In genomic region chr1:185813401-185813979, GRCh38 we compare ENCODE assay signal across 8 cellular contexts.
DNase-seq lines count a peak whose midpoint lies in the region; ATAC-seq, FAIRE-seq and TF ChIP-seq lines count a peak whose summit lies in the region.

No MANE protein-coding gene starts in this region.

- 47% methylated on average over 2 of the region's 2 CpGs for WGBS in A549 (ENCODE audit: missing lambda C conversion rate)
- WGBS in IMR-90 (ENCODE audit: extremely low coverage in 2 of 2, insufficient read length in 1 of 2), 2 experiments, result no CpG with 5 or more reads among the region's 2 CpGs

- no peak overlapping the region for H3K9ac ChIP-seq in IMR-90 (ENCODE audit: low read depth, low read length)
- no peak overlapping the region for H3K9ac ChIP-seq in endothelial cell of umbilical vein (replicated peaks; ENCODE audit: extremely low read depth, insufficient read depth, low read length)

- no peak for TF ChIP-seq EP300 in A549 (IDR thresholded peaks at IDR 0.05)

- H3K27ac ChIP-seq in A549 (no peak overlapping the region), IMR-90 (ENCODE audit: insufficient read depth, low read length) (no peak overlapping the region), Panc1 (ENCODE audit: low read length) (no peak overlapping the region), endothelial cell of umbilical vein (ENCODE audit: insufficient read depth, low read depth, low read length) (no peak overlapping the region)

- H2AK9ac ChIP-seq in IMR-90 (replicated peaks; ENCODE audit: low read depth, low read length, poor library complexity), result no peak overlapping the region

- H2BK5ac ChIP-seq in IMR-90 (ENCODE audit: low read depth, low read length, poor library complexity, severe bottlenecking), result no peak overlapping the region

- H3K27me3 Mint-ChIP-seq in activated T-helper 1 cell treated with anti-CD3 and anti-CD28 coated beads, Interleukin-12 subunit alpha, Interleukin-12 subunit beta, Interleukin-2, Interleukin-4 antibody, amounts not matched to agents 30 ng/mL and 10 ng/mL and 1 ng/mL, durations not matched to agents 14 hours and 24 hours and 36 hours (ENCODE audit: insufficient read depth), result peaks cover 3% of the 10 kb centered on the region

- POLR2A ChIA-PET in A549 (lab: Yijun Ruan, JAX), result no interaction called here
- POLR2A ChIA-PET in IMR-90 (lab: Charles Lee; ENCODE audit: unreplicated experiment), result no interaction called here
- POLR2A ChIA-PET in Panc1 (lab: Charles Lee), result no interaction called here
- POLR2A ChIA-PET in endothelial cell of umbilical vein (lab: Charles Lee), result no interaction called here

- TF ChIP-seq RAD21 in A549 (conservative IDR thresholded peaks at IDR 0.05 in 1 of 2, IDR thresholded peaks at IDR 0.05 in 1 of 2), result peak; percentile 77
- peak; percentile 80 for TF ChIP-seq RAD21 in IMR-90 (IDR thresholded peaks at IDR 0.05; ENCODE audit: low read length)

- H3K4ac ChIP-seq in IMR-90 (ENCODE audit: low read depth, low read length), result no peak overlapping the region

- no peak overlapping the region for H2BK120ac ChIP-seq in IMR-90 (ENCODE audit: low read depth, low read length)

- no peaks in the 10 kb centered on the region for H3K36me3 Mint-ChIP-seq in activated T-helper 1 cell treated with anti-CD3 and anti-CD28 coated beads, Interleukin-12 subunit alpha, Interleukin-12 subunit beta, Interleukin-2, Interleukin-4 antibody, amounts not matched to agents 30 ng/mL and 10 ng/mL and 1 ng/mL, durations not matched to agents 14 hours and 24 hours and 36 hours (ENCODE audit: low read depth)

- peak; percentile 63 for FAIRE-seq in A549 (lab: Jason Lieb, UNC)
- FAIRE-seq in endothelial cell of umbilical vein (lab: Jason Lieb, UNC), result no peak

- H3K9me3 Mint-ChIP-seq in activated T-helper 1 cell treated with anti-CD3 and anti-CD28 coated beads, Interleukin-12 subunit alpha, Interleukin-12 subunit beta, Interleukin-2, Interleukin-4 antibody, amounts not matched to agents 30 ng/mL and 10 ng/mL and 1 ng/mL, durations not matched to agents 14 hours and 24 hours and 36 hours, result no peaks in the 10 kb centered on the region

- H2AFZ ChIP-seq in IMR-90 (replicated peaks; ENCODE audit: low read length, poor library complexity) (no peak overlapping the region), endothelial cell of umbilical vein (ENCODE audit: low read depth, low read length) (no peak overlapping the region)

- H3K23ac ChIP-seq in IMR-90 (ENCODE audit: low read depth, low read length), result no peak overlapping the region

- H3K56ac ChIP-seq in IMR-90 (ENCODE audit: extremely low read depth, insufficient read depth, low read length), result no peak overlapping the region

- no peak overlapping the region for H2BK15ac ChIP-seq in IMR-90 (ENCODE audit: low read depth, low read length)

- H3K9me3 ChIP-seq in A549, result no peaks in the 10 kb centered on the region
- no peaks in the 10 kb centered on the region for H3K9me3 ChIP-seq in IMR-90 (ENCODE audit: control insufficient read depth, insufficient read depth, low read length)
- H3K9me3 ChIP-seq in Panc1 (ENCODE audit: control insufficient read depth, insufficient read depth, low read depth, low read length), result no peaks in the 10 kb centered on the region
- no peaks in the 10 kb centered on the region for H3K9me3 ChIP-seq in endothelial cell of umbilical vein (replicated peaks; ENCODE audit: control insufficient read depth, insufficient read depth, low read length)

- H4K8ac ChIP-seq in IMR-90 (ENCODE audit: low read depth in 2 of 2, low read length in 2 of 2), result no peak overlapping the region

- H4K5ac ChIP-seq in IMR-90 (ENCODE audit: low read depth, low read length), result no peak overlapping the region

- ATAC-seq in A549, result peak; percentile 82 to 89
- peak; percentile 87 for ATAC-seq in IMR-90 (ENCODE audit: low read depth)
- ATAC-seq in Panc1, result peak; percentile 94

- H3K4me3 ChIP-seq in A549 (no peak overlapping the region), GM12865 (ENCODE audit: low read depth, low read length) (no peak overlapping the region), IMR-90 (ENCODE audit: insufficient read depth, low read depth, low read length) (no peak overlapping the region), Panc1 (ENCODE audit: low read depth in 2 of 2, low read length in 2 of 2) (no peak overlapping the region), endothelial cell of umbilical vein (replicated peaks in 1 of 3; ENCODE audit: insufficient read depth in 1 of 3, low read depth in 1 of 3, low read length in 3 of 3) (no peak overlapping the region)

- peak; percentile 77 for TF ChIP-seq CTCF in A549 (IDR thresholded peaks at IDR 0.05)
- peak; percentile 50 for TF ChIP-seq CTCF in GM12865 (IDR thresholded peaks at IDR 0.05; ENCODE audit: insufficient read depth, low read depth, low read length, missing control alignments)
- peak; percentile 72 for TF ChIP-seq CTCF in IMR-90 (conservative IDR thresholded peaks at IDR 0.05; ENCODE audit: low read depth, low read length)
- peak; percentile 67; the same call in 1 of the 2 replicates for TF ChIP-seq CTCF in Panc1 (IDR thresholded peaks at IDR 0.05)
- TF ChIP-seq CTCF in endothelial cell of umbilical vein (IDR thresholded peaks at IDR 0.05; ENCODE audit: extremely low read depth in 1 of 2, insufficient read depth in 1 of 2, low read depth in 1 of 2, low read length in 2 of 2), result peak; percentile 26 to 40

- dilution Hi-C loops in IMR-90 (cut with HindIII; ENCODE audit: low sequenced_read_pairs, unreplicated experiment), result no loop called here
- dilution Hi-C loops in endothelial cell of umbilical vein (cut with MboI; ENCODE audit: extremely low pct_ligation_motif_present, low sequenced_read_pairs), result no loop called here

- peaks cover 3% of the 10 kb centered on the region; the same call in 1 of the 2 replicates for H3K9me1 ChIP-seq in IMR-90 (ENCODE audit: insufficient read depth, low read length)
- no peaks in the 10 kb centered on the region for H3K9me1 ChIP-seq in endothelial cell of umbilical vein (replicated peaks; ENCODE audit: control insufficient read depth, extremely low read depth, insufficient read depth, low read length)

- no peaks in the 10 kb centered on the region for H3K79me2 ChIP-seq in endothelial cell of umbilical vein (ENCODE audit: control insufficient read depth, insufficient read depth, low read length)

- intact Hi-C loops in IMR-90 (cut with micrococcal nuclease) (loop anchor here (1.0 to 10.0 kb wide), 4 partner anchors 93 to 399 kb away; no protein-coding TSS in a partner anchor), Panc1 (cut with micrococcal nuclease; ENCODE audit: unreplicated experiment) (loop anchor here (1.0 kb wide), 1 partner anchor 399 kb away; no protein-coding TSS in a partner anchor), endothelial cell of umbilical vein (cut with micrococcal nuclease) (loop anchor here (1.0 to 10.0 kb wide), 6 partner anchors 93 to 491 kb away; no protein-coding TSS in a partner anchor)
- intact Hi-C loops in activated T-helper 1 cell treated with anti-CD3 and anti-CD28 coated beads, Interleukin-12 subunit alpha, Interleukin-12 subunit beta, Interleukin-2, Interleukin-4 antibody, amounts not matched to agents 30 ng/mL and 10 ng/mL and 1 ng/mL, durations not matched to agents 14 hours and 24 hours and 36 hours (cut with micrococcal nuclease), result loop anchor here (1.0 kb wide), 1 partner anchor 399 kb away; no protein-coding TSS in a partner anchor

- no peaks in the 10 kb centered on the region for H3K79me1 ChIP-seq in IMR-90 (ENCODE audit: low read depth in 1 of 2, low read length in 2 of 2)

- H3K36me3 ChIP-seq in IMR-90 (ENCODE audit: control insufficient read depth, insufficient read depth, low read length), result no peaks in the 10 kb centered on the region
- H3K36me3 ChIP-seq in Panc1 (ENCODE audit: control insufficient read depth, insufficient read depth, low read length), result no peaks in the 10 kb centered on the region
- H3K36me3 ChIP-seq in endothelial cell of umbilical vein (ENCODE audit: control insufficient read depth in 2 of 2, extremely low read depth in 1 of 2, insufficient read depth in 2 of 2, low read length in 2 of 2), result no peaks in the 10 kb centered on the region

- no peak overlapping the region for H2AK5ac ChIP-seq in IMR-90 (ENCODE audit: low read depth, low read length)

- CTCF ChIA-PET in A549 (lab: Yijun Ruan, JAX) (interaction anchor here (0.6 to 1.7 kb wide), 15 partner anchors 9 to 1935 kb away, joined by 3 to 10 read pairs (median 4); no protein-coding TSS in a partner anchor), IMR-90 (lab: Yijun Ruan, JAX) (interaction anchor here (0.6 to 1.1 kb wide), 5 partner anchors 10 to 401 kb away, joined by 3 read pairs; no protein-coding TSS in a partner anchor), Panc1 (lab: Charles Lee) (interaction anchor here (0.6 kb wide), 2 partner anchors 96 to 734 kb away, joined by 3 to 4 read pairs; no protein-coding TSS in a partner anchor), endothelial cell of umbilical vein (lab: Charles Lee) (interaction anchor here (0.7 to 4.9 kb wide), 24 partner anchors 8 to 406 kb away, joined by 3 to 69 read pairs (median 4); partner anchors contain the start of gene HMCN1)

- H3K4me3 Mint-ChIP-seq in activated T-helper 1 cell treated with anti-CD3 and anti-CD28 coated beads, Interleukin-12 subunit alpha, Interleukin-12 subunit beta, Interleukin-2, Interleukin-4 antibody, amounts not matched to agents 30 ng/mL and 10 ng/mL and 1 ng/mL, durations not matched to agents 14 hours and 24 hours and 36 hours, result no peak overlapping the region

- H3K27me3 ChIP-seq in IMR-90 (ENCODE audit: control insufficient read depth, insufficient read depth, low read length) (no peaks in the 10 kb centered on the region), Panc1 (ENCODE audit: control insufficient read depth, insufficient read depth, low read length) (no peaks in the 10 kb centered on the region), endothelial cell of umbilical vein (ENCODE audit: control insufficient read depth in 2 of 2, insufficient read depth in 2 of 2, low read length in 2 of 2) (no peaks in the 10 kb centered on the region)

- H3K14ac ChIP-seq in IMR-90 (replicated peaks; ENCODE audit: low read depth, low read length), result no peak overlapping the region

- in situ Hi-C loops in IMR-90 (cut with MboI; ENCODE audit: low sequenced_read_pairs) (loop anchor here (5.0 kb wide), 1 partner anchor 399 kb away; no protein-coding TSS in a partner anchor), Panc1 (cut with HindIII; ENCODE audit: low pct_unique_long_range_greater_than_20kb, low sequenced_read_pairs) (no loop called here)

- no TSS peak for BruUV-seq in IMR-90 (replicated peaks; lab: Mats Ljungman, UMichigan)
- BruUV-seq in Panc1 (replicated peaks; lab: Mats Ljungman, UMichigan), result no TSS peak
- BruUV-seq in endothelial cell of umbilical vein (replicated peaks; lab: Mats Ljungman, UMichigan), result no TSS peak

- H4K20me1 ChIP-seq in IMR-90 (ENCODE audit: insufficient read depth, low read length) (no peaks in the 10 kb centered on the region), endothelial cell of umbilical vein (replicated peaks; ENCODE audit: control insufficient read depth, extremely low read depth, insufficient read depth, low read length) (no peaks in the 10 kb centered on the region)

- H3K4me1 ChIP-seq in A549 (no peaks in the 10 kb centered on the region), IMR-90 (ENCODE audit: control insufficient read depth, insufficient read depth, low read length) (no peaks in the 10 kb centered on the region), Panc1 (ENCODE audit: control insufficient read depth, insufficient read depth, low read length) (no peaks in the 10 kb centered on the region), endothelial cell of umbilical vein (ENCODE audit: control insufficient read depth, extremely low read depth, insufficient read depth, low read length) (no peaks in the 10 kb centered on the region)

- no peak overlapping the region for H3K4me2 ChIP-seq in A549
- no peak overlapping the region for H3K4me2 ChIP-seq in IMR-90 (ENCODE audit: low read depth, low read length)
- no peak overlapping the region for H3K4me2 ChIP-seq in endothelial cell of umbilical vein (ENCODE audit: insufficient read depth, low read length)

- H3K18ac ChIP-seq in IMR-90 (ENCODE audit: low read depth, low read length), result no peak overlapping the region

- no peak overlapping the region for H4K91ac ChIP-seq in IMR-90 (ENCODE audit: insufficient read depth, low read depth, low read length)

- H3K27ac Mint-ChIP-seq in activated T-helper 1 cell treated with anti-CD3 and anti-CD28 coated beads, Interleukin-12 subunit alpha, Interleukin-12 subunit beta, Interleukin-2, Interleukin-4 antibody, amounts not matched to agents 30 ng/mL and 10 ng/mL and 1 ng/mL, durations not matched to agents 14 hours and 24 hours and 36 hours, result no peak overlapping the region

- TF ChIP-seq POLR2A in A549 (IDR thresholded peaks at IDR 0.05; ENCODE audit: low read length), result no peak
- no peak for TF ChIP-seq POLR2A in IMR-90 (IDR thresholded peaks at IDR 0.05; ENCODE audit: low read depth, low read length)
- no peak for TF ChIP-seq POLR2A in endothelial cell of umbilical vein (IDR thresholded peaks at IDR 0.05; ENCODE audit: low read depth, low read length)

- no peak overlapping the region for H2BK20ac ChIP-seq in IMR-90 (ENCODE audit: low read depth, low read length)

- DNase-seq in A549 (ENCODE audit: low read depth in 1 of 2, low spot score in 1 of 2) (peak; percentile 5 to 63), GM12865 (ENCODE audit: low read depth) (peak; percentile 41), IMR-90 (peak; percentile 73), Panc1 (ENCODE audit: low read depth, low spot score) (peak; percentile 22), endothelial cell of umbilical vein (ENCODE audit: low read depth, low spot score) (peak; percentile 80), pons (ENCODE audit: low spot score) (peak; percentile 57)
- DNase-seq in stimulated activated CD4-positive, alpha-beta T cell treated with anti-CD3 and anti-CD28 coated beads, Interleukin-12 subunit alpha, Interleukin-12 subunit beta, amount 100 ng/mL, for 4 hours, result no peak
- no peak for DNase-seq in activated T-helper 1 cell treated with anti-CD3 and anti-CD28 coated beads, Interleukin-12 subunit alpha, Interleukin-12 subunit beta, Interleukin-2, Interleukin-4 antibody, amounts not matched to agents 30 ng/mL and 10 ng/mL and 1 ng/mL, durations not matched to agents 14 hours and 24 hours and 36 hours (ENCODE audit: low spot score)

- no peaks in the 10 kb centered on the region for H3K4me1 Mint-ChIP-seq in activated T-helper 1 cell treated with anti-CD3 and anti-CD28 coated beads, Interleukin-12 subunit alpha, Interleukin-12 subunit beta, Interleukin-2, Interleukin-4 antibody, amounts not matched to agents 30 ng/mL and 10 ng/mL and 1 ng/mL, durations not matched to agents 14 hours and 24 hours and 36 hours (ENCODE audit: low read depth)

Comparison
In these comparisons a context has a peak if more than half of its experiments do, and no peak if none do; other contexts are left out.
1. DNase-seq: peak in A549 (2 of 2), GM12865 (single experiment), IMR-90 (single experiment), Panc1 (single experiment), endothelial cell of umbilical vein (single experiment) and pons (single experiment); none in stimulated activated CD4-positive, alpha-beta T cell treated with anti-CD3 and anti-CD28 coated beads, Interleukin-12 subunit alpha, Interleukin-12 subunit beta, amount 100 ng/mL, for 4 hours (single experiment) and activated T-helper 1 cell treated with anti-CD3 and anti-CD28 coated beads, Interleukin-12 subunit alpha, Interleukin-12 subunit beta, Interleukin-2, Interleukin-4 antibody, amounts not matched to agents 30 ng/mL and 10 ng/mL and 1 ng/mL, durations not matched to agents 14 hours and 24 hours and 36 hours (single experiment).
2. Peak in every context shown above with its lines, with median percentiles within 50 percentile points of each other: ATAC-seq and CTCF ChIP-seq.